Comparison of ENCODE assay signal across 14 cellular contexts in genomic region chr6:11514672-11515071, GRCh38. TPM values are rescaled to one million over a fixed set of nuclear protein-coding genes. Genes with fewer than 3 reads are reported as not detected.
DNase-seq lines count a peak whose midpoint lies in the region; ATAC-seq and TF ChIP-seq lines count a peak whose summit lies in the region.
"Had no signal": no experiment of that assay in that cellular context is flagged by ENCODE, and none has a peak within 500 bp of the region (broad histone marks: within the 10 kb centered on the region; RNA-seq: fewer than 3 reads in every experiment).

No MANE protein-coding gene starts in this region.

- H3K27me3 ChIP-seq in upper lobe of right lung: no peaks in the 10 kb centered on the region
- H3K27me3 ChIP-seq: adrenal gland had no signal

- POLR2A ChIA-PET in activated CD8-positive, alpha-beta T cell treated with anti-CD3 and anti-CD28 coated beads, Interleukin-2, amount 10 ng/mL, durations not matched to agents 7 days and 5 days (lab: Charles Lee): no interaction called here

- H3K9me3 Mint-ChIP-seq in activated CD8-positive, alpha-beta T cell treated with anti-CD3 and anti-CD28 coated beads, Interleukin-2, amount 10 ng/mL, durations not matched to agents 7 days and 5 days (ENCODE audit: insufficient read depth): no peaks in the 10 kb centered on the region

- H3K4me1 Mint-ChIP-seq in activated CD8-positive, alpha-beta T cell treated with anti-CD3 and anti-CD28 coated beads, Interleukin-2, amount 10 ng/mL, durations not matched to agents 7 days and 5 days (ENCODE audit: low read depth): peaks cover 6% of the 10 kb centered on the region

- DNase-seq in GM12864 (ENCODE audit: low read depth): peak; percentile 77
- no peak for DNase-seq in SW 1271 (lab: John Stamatoyannopoulos, UW)
- no peak for DNase-seq in upper lobe of right lung
- no peak for DNase-seq in activated CD8-positive, alpha-beta T cell treated with anti-CD3 and anti-CD28 coated beads, Interleukin-2, amount 10 ng/mL, durations not matched to agents 7 days and 5 days
- no peak for DNase-seq in SKM-1 treated with dmso at 0.1 percent for 144 hours (lab: John Stamatoyannopoulos, UW; ENCODE audit: unreplicated experiment)
- DNase-seq: activated CD4-positive, alpha-beta T cell treated with anti-CD3 and anti-CD28 coated beads for 4 hours; adrenal gland; effector memory CD8-positive, alpha-beta T cell; GDM1; NCI-H2171 treated with DMSO at 0.1 percent for 48 hours had no signal

- ATAC-seq in GM19438 (IDR thresholded peaks at IDR 0.05; ENCODE audit: low read depth, unreplicated experiment) (peak; percentile 91), HG02852 (IDR thresholded peaks at IDR 0.05; ENCODE audit: unreplicated experiment) (peak; percentile 95), HG03558 (IDR thresholded peaks at IDR 0.05; ENCODE audit: extremely low read depth, unreplicated experiment) (peak; percentile 64), upper lobe of right lung (no peak)
- no peak for ATAC-seq in activated CD8-positive, alpha-beta T cell treated with anti-CD3 and anti-CD28 coated beads, Interleukin-2, amount 10 ng/mL, durations not matched to agents 7 days and 5 days
- ATAC-seq: effector memory CD8-positive, alpha-beta T cell; Right ventricle myocardium inferior had no signal

- CTCF ChIA-PET in activated CD8-positive, alpha-beta T cell treated with anti-CD3 and anti-CD28 coated beads, Interleukin-2, amount 10 ng/mL, durations not matched to agents 7 days and 5 days (lab: Charles Lee): interaction anchor here (0.9 to 1.4 kb wide), 2 partner anchors 18 to 30 kb away, joined by 3 read pairs; no protein-coding TSS in a partner anchor

- H3K27ac ChIP-seq in upper lobe of right lung: no peak overlapping the region
- H3K27ac ChIP-seq: adrenal gland had no signal

- H3K9me3 ChIP-seq in upper lobe of right lung: peaks cover 12% of the 10 kb centered on the region

- H3K36me3 ChIP-seq in upper lobe of right lung: no peaks in the 10 kb centered on the region
- H3K36me3 ChIP-seq: adrenal gland had no signal

- no peak for TF ChIP-seq CTCF in GM12864 (IDR thresholded peaks at IDR 0.05; ENCODE audit: low read depth, low read length, missing control alignments)
- TF ChIP-seq CTCF in upper lobe of right lung (IDR thresholded peaks at IDR 0.05): no peak

- H3K4me3 Mint-ChIP-seq in activated CD8-positive, alpha-beta T cell treated with anti-CD3 and anti-CD28 coated beads, Interleukin-2, amount 10 ng/mL, durations not matched to agents 7 days and 5 days: no peak overlapping the region
- H3K4me3 Mint-ChIP-seq: effector memory CD8-positive, alpha-beta T cell had no signal

- H3K4me1 ChIP-seq in upper lobe of right lung: no peaks in the 10 kb centered on the region
- H3K4me1 ChIP-seq: adrenal gland had no signal

- H3K4me3 ChIP-seq in GM12864 (ENCODE audit: low read depth, low read length) (no peak overlapping the region), upper lobe of right lung (no peak overlapping the region)
- H3K4me3 ChIP-seq: adrenal gland had no signal

- no peaks in the 10 kb centered on the region for H3K36me3 Mint-ChIP-seq in activated CD8-positive, alpha-beta T cell treated with anti-CD3 and anti-CD28 coated beads, Interleukin-2, amount 10 ng/mL, durations not matched to agents 7 days and 5 days (ENCODE audit: low read depth)

- peaks cover 24% of the 10 kb centered on the region for H3K27me3 Mint-ChIP-seq in activated CD8-positive, alpha-beta T cell treated with anti-CD3 and anti-CD28 coated beads, Interleukin-2, amount 10 ng/mL, durations not matched to agents 7 days and 5 days (ENCODE audit: low read depth)

- no peak overlapping the region for H3K27ac Mint-ChIP-seq in activated CD8-positive, alpha-beta T cell treated with anti-CD3 and anti-CD28 coated beads, Interleukin-2, amount 10 ng/mL, durations not matched to agents 7 days and 5 days
- H3K27ac Mint-ChIP-seq: effector memory CD8-positive, alpha-beta T cell had no signal

- intact Hi-C loops in upper lobe of right lung (cut with DNase I): no loop called here

RNA-seq across cellular contexts. Expression of gene TMEM170B, which starts 22.9 kb away (rescaled TPM):
- total RNA-seq in upper lobe of right lung: 9.2 TPM
- total RNA-seq in activated CD8-positive, alpha-beta T cell treated with anti-CD3 and anti-CD28 coated beads, Interleukin-2, amount 10 ng/mL, durations not matched to agents 7 days and 5 days: under 1 TPM; 0.89 to 0.95 TPM

Comparison
In these comparisons a context has a peak if more than half of its experiments do, and no peak if none do; other contexts are left out.
1. ATAC-seq: peak in GM19438 (single experiment), HG02852 (single experiment) and HG03558 (single experiment); none in upper lobe of right lung (single experiment) and activated CD8-positive, alpha-beta T cell treated with anti-CD3 and anti-CD28 coated beads, Interleukin-2, amount 10 ng/mL, durations not matched to agents 7 days and 5 days (single experiment).